15 cellular contexts compared by ENCODE assay signal in genomic region chr3:80785475-80785874, GRCh38.
DNase-seq lines count a peak whose midpoint lies in the region; ATAC-seq and TF ChIP-seq lines count a peak whose summit lies in the region.
"Had no signal": no experiment of that assay in that cellular context is flagged by ENCODE, and none has a peak within 500 bp of the region (broad histone marks: within the 10 kb centered on the region; RNA-seq: fewer than 3 reads in every experiment).

No MANE protein-coding gene starts in this region.

- no peak overlapping the region for H3K27ac Mint-ChIP-seq in naive thymus-derived CD8-positive, alpha-beta T cell
- H3K27ac Mint-ChIP-seq: naive B cell had no signal

- POLR2A ChIA-PET in naive thymus-derived CD8-positive, alpha-beta T cell (lab: Charles Lee) = no interaction called here

- H3K36me3 Mint-ChIP-seq in naive thymus-derived CD8-positive, alpha-beta T cell = peaks cover 0 to 5% (median 0%) of the 10 kb centered on the region in 3 donors
- H3K36me3 Mint-ChIP-seq: naive B cell had no signal

- H3K4me3 Mint-ChIP-seq in naive thymus-derived CD8-positive, alpha-beta T cell = no peak overlapping the region
- H3K4me3 Mint-ChIP-seq: naive B cell had no signal

- no peak for ATAC-seq in naive thymus-derived CD8-positive, alpha-beta T cell
- ATAC-seq: body of pancreas, HCT116 had no signal

- no peak overlapping the region for H3K27ac ChIP-seq in 22Rv1
- no peak overlapping the region for H3K27ac ChIP-seq in colonic mucosa
- H3K27ac ChIP-seq: BLaER1, body of pancreas, epithelial cell of prostate had no signal

- H3K9me3 ChIP-seq in colonic mucosa = no peaks in the 10 kb centered on the region
- H3K9me3 ChIP-seq: BLaER1, body of pancreas had no signal

- DNase-seq in GM13977 (ENCODE audit: low spot score) (no peak), OCI-M1 (lab: John Stamatoyannopoulos, UW) (peak; percentile 32), epithelial cell of esophagus (ENCODE audit: low read depth) (peak; percentile 1), HUDEP-2 (lab: John Stamatoyannopoulos, UW; ENCODE audit: unreplicated experiment in 76 of 76) (no peak), HPDE6-E6E7 (ENCODE audit: extremely low spot score) (no peak), colonic mucosa (no peak)
- no peak for DNase-seq in naive thymus-derived CD8-positive, alpha-beta T cell
- DNase-seq: activated T-cell treated with anti-CD3 and anti-CD28 coated beads, Interleukin-2, amount 50 U/mL, for 48 hours; body of pancreas; naive B cell had no signal

- no peak overlapping the region for H3K9ac ChIP-seq in colonic mucosa (ENCODE audit: low read depth in 2 of 2, low read length in 2 of 2)
- H3K9ac ChIP-seq: BLaER1 had no signal

- no peaks in the 10 kb centered on the region for H3K4me1 ChIP-seq in colonic mucosa
- H3K4me1 ChIP-seq: BLaER1, body of pancreas had no signal

- in situ Hi-C loops in GM13977 (cut with MboI; ENCODE audit: low pct_unique_long_range_greater_than_20kb, low sequenced_read_pairs, unreplicated experiment) = no loop called here

- H3K27me3 ChIP-seq in colonic mucosa = no peaks in the 10 kb centered on the region
- H3K27me3 ChIP-seq: BLaER1, body of pancreas had no signal

- H3K4me3 ChIP-seq in epithelial cell of esophagus (ENCODE audit: low read length) (no peak overlapping the region), colonic mucosa (no peak overlapping the region)
- H3K4me3 ChIP-seq: BLaER1, body of pancreas, smooth muscle cell had no signal

- H3K27me3 Mint-ChIP-seq in naive thymus-derived CD8-positive, alpha-beta T cell = no peaks in the 10 kb centered on the region
- H3K27me3 Mint-ChIP-seq: naive B cell had no signal

- intact Hi-C loops in colonic mucosa (cut with DNase I) = no loop called here

- no peaks in the 10 kb centered on the region for H3K36me3 ChIP-seq in colonic mucosa
- H3K36me3 ChIP-seq: BLaER1 had no signal

- peaks cover 5 to 27% (median 10%) of the 10 kb centered on the region in 9 donors for H3K9me3 Mint-ChIP-seq in naive thymus-derived CD8-positive, alpha-beta T cell

- TF ChIP-seq CTCF in 22Rv1 (IDR thresholded peaks at IDR 0.05) (peak; percentile 55), GM13977 (IDR thresholded peaks at IDR 0.05; ENCODE audit: extremely low read depth, insufficient read depth, missing control alignments) (peak; percentile 16), epithelial cell of esophagus (IDR thresholded peaks at IDR 0.05; ENCODE audit: insufficient read depth, low read depth, low read length, missing control alignments) (no peak), colonic mucosa (IDR thresholded peaks at IDR 0.05) (no peak)

- no peaks in the 10 kb centered on the region for H3K4me1 Mint-ChIP-seq in naive thymus-derived CD8-positive, alpha-beta T cell
- H3K4me1 Mint-ChIP-seq: naive B cell had no signal

Comparison
In these comparisons a context has a peak if more than half of its experiments do, and no peak if none do; other contexts are left out.
1. CTCF ChIP-seq: peak in 22Rv1 (single experiment) and GM13977 (single experiment); none in epithelial cell of esophagus (single experiment) and colonic mucosa (single experiment).
2. DNase-seq: peak in OCI-M1 (single experiment) and epithelial cell of esophagus (single experiment); none in GM13977 (single experiment), HUDEP-2 (0 of 76), HPDE6-E6E7 (single experiment), naive thymus-derived CD8-positive, alpha-beta T cell (0 of 10) and colonic mucosa (single experiment).